1 cellular context compared by ENCODE assay signal in the genomic region with DNA sequence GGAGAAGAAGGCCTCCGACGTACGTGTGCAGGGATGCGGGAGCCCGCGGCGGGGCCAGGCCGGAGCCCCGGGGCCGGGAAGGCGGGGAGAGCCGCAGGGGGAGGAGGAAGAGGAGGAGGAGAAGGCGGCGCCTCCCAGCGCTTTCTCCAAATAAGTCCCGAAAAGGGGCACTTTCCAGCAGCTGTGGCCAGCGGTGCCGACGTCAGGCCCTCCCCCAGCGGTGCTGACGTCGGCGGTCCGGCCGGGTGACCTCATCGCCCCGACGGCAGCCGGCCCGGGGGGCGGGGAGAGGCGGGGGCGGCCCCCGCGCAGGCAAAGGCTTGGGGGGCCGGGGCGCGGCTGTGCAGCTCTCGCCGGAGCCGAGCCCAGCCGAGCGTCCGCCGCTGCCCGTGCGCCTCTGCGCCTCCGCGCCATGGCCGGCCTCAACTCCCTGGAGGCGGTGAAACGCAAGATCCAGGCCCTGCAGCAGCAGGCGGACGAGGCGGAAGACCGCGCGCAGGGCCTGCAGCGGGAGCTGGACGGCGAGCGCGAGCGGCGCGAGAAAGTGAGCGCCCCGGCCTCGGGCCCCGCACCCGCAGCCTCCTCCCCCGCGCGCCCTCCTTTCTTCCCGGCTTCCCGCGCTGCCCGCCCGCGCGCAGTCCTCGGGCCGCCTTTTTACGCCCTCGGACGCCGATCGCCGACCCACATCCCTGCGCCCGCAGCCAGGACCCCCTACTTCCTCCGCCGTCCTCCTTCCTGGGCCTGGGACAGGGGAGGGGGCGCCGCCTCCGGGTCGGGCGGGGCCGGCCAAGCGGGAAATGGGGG.
TF ChIP-seq lines count a peak whose summit lies in the region.

TPM4 (plus strand) TSS at position 342 of the 804 bp plus-strand sequence; CDS start at position 413, 71 bp downstream.

TF ChIP-seq in K562, 482 proteins besides CTCF, POLR2A, EP300 and RAD21 (continued from another document and continues in another):
- no peak for TF ChIP-seq SREBF2 (CRISPR knock-in tag; IDR thresholded peaks at IDR 0.05)
- peak; percentile 91 for TF ChIP-seq CREB1 (IDR thresholded peaks at IDR 0.05)
- TF ChIP-seq CREB1 (CRISPR knock-in tag; IDR thresholded peaks at IDR 0.05) = peak; percentile 87
- peak; percentile 61 for TF ChIP-seq ZNF740 (CRISPR knock-in tag; IDR thresholded peaks at IDR 0.05)
- no peak; a peak in 1 of 4 replicates for TF ChIP-seq ZNF740 (tag; IDR thresholded peaks at IDR 0.05)
- TF ChIP-seq GABPA (tag; conservative IDR thresholded peaks at IDR 0.05; ENCODE audit: low read depth) = peak; percentile 59
- TF ChIP-seq IFI16 (CRISPR knock-in tag; IDR thresholded peaks at IDR 0.05) = no peak
- no peak for TF ChIP-seq ZNF140 (CRISPR knock-in tag; IDR thresholded peaks at IDR 0.05)
- TF ChIP-seq TFAM (CRISPR knock-in tag; conservative IDR thresholded peaks at IDR 0.05) = no peak
- no peak for TF ChIP-seq RFX7 (CRISPR knock-in tag; IDR thresholded peaks at IDR 0.05)
- no peak for TF ChIP-seq TSC22D4 (tag; IDR thresholded peaks at IDR 0.05)
- 0 out of 4 replicates have a peak, but pooled peaks of 1 of the 2 experiments have one; percentile 25 for TF ChIP-seq SIN3A (IDR thresholded peaks at IDR 0.05; ENCODE audit: borderline replicate concordance in 2 of 2, control insufficient read depth in 1 of 2, low read depth in 2 of 2, low read length in 2 of 2)
- TF ChIP-seq ZNF395 (CRISPR knock-in tag; IDR thresholded peaks at IDR 0.05) = peak; percentile 74; the same call in 1 of the 2 replicates
- TF ChIP-seq, protein P1, sequence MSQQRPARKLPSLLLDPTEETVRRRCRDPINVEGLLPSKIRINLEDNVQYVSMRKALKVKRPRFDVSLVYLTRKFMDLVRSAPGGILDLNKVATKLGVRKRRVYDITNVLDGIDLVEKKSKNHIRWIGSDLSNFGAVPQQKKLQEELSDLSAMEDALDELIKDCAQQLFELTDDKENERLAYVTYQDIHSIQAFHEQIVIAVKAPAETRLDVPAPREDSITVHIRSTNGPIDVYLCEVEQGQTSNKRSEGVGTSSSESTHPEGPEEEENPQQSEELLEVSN (IDR thresholded peaks at IDR 0.05; ENCODE audit: borderline replicate concordance in 1 of 2, extremely low read depth in 1 of 2, insufficient read depth in 1 of 2, insufficient read length in 1 of 2, low read depth in 1 of 2, low read length in 1 of 2, poor library complexity in 1 of 2, severe bottlenecking in 1 of 2) = peak; percentile 47 to 93
- TF ChIP-seq SRSF9 (IDR thresholded peaks at IDR 0.05; ENCODE audit: borderline replicate concordance, low read depth, low read length) = no peak
- TF ChIP-seq ZNF696 (CRISPR knock-in tag; conservative IDR thresholded peaks at IDR 0.05) = no peak
- TF ChIP-seq SPI1 (IDR thresholded peaks at IDR 0.05; ENCODE audit: borderline replicate concordance, low read depth, low read length) = 0 out of 2 replicates have a peak, but pooled peaks have one; percentile 5
- no peak for TF ChIP-seq NFATC3 (IDR thresholded peaks at IDR 0.05)
- no peak for TF ChIP-seq KLF1 (tag; IDR thresholded peaks at IDR 0.05)
- TF ChIP-seq, protein P2, sequence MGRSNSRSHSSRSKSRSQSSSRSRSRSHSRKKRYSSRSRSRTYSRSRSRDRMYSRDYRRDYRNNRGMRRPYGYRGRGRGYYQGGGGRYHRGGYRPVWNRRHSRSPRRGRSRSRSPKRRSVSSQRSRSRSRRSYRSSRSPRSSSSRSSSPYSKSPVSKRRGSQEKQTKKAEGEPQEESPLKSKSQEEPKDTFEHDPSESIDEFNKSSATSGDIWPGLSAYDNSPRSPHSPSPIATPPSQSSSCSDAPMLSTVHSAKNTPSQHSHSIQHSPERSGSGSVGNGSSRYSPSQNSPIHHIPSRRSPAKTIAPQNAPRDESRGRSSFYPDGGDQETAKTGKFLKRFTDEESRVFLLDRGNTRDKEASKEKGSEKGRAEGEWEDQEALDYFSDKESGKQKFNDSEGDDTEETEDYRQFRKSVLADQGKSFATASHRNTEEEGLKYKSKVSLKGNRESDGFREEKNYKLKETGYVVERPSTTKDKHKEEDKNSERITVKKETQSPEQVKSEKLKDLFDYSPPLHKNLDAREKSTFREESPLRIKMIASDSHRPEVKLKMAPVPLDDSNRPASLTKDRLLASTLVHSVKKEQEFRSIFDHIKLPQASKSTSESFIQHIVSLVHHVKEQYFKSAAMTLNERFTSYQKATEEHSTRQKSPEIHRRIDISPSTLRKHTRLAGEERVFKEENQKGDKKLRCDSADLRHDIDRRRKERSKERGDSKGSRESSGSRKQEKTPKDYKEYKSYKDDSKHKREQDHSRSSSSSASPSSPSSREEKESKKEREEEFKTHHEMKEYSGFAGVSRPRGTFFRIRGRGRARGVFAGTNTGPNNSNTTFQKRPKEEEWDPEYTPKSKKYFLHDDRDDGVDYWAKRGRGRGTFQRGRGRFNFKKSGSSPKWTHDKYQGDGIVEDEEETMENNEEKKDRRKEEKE (IDR thresholded peaks at IDR 0.05; ENCODE audit: borderline replicate concordance in 1 of 2, control insufficient read depth in 1 of 2, low read depth in 2 of 2, low read length in 1 of 2) = no peak
- TF ChIP-seq ZNF77 (CRISPR knock-in tag; IDR thresholded peaks at IDR 0.05) = no peak
- TF ChIP-seq NR3C1 (CRISPR knock-in tag; IDR thresholded peaks at IDR 0.05) = 0 out of 2 replicates have a peak, but pooled peaks have one; percentile 40
- TF ChIP-seq TEAD2 (tag; IDR thresholded peaks at IDR 0.05) = no peak
- TF ChIP-seq MAFK (IDR thresholded peaks at IDR 0.05; ENCODE audit: low read length) = peak; percentile 39; the same call in 1 of the 2 replicates
- TF ChIP-seq SRF (CRISPR knock-in tag; IDR thresholded peaks at IDR 0.05) = peak; percentile 89 to 98; a peak in 3 of 4 replicates
- TF ChIP-seq, protein P3, sequence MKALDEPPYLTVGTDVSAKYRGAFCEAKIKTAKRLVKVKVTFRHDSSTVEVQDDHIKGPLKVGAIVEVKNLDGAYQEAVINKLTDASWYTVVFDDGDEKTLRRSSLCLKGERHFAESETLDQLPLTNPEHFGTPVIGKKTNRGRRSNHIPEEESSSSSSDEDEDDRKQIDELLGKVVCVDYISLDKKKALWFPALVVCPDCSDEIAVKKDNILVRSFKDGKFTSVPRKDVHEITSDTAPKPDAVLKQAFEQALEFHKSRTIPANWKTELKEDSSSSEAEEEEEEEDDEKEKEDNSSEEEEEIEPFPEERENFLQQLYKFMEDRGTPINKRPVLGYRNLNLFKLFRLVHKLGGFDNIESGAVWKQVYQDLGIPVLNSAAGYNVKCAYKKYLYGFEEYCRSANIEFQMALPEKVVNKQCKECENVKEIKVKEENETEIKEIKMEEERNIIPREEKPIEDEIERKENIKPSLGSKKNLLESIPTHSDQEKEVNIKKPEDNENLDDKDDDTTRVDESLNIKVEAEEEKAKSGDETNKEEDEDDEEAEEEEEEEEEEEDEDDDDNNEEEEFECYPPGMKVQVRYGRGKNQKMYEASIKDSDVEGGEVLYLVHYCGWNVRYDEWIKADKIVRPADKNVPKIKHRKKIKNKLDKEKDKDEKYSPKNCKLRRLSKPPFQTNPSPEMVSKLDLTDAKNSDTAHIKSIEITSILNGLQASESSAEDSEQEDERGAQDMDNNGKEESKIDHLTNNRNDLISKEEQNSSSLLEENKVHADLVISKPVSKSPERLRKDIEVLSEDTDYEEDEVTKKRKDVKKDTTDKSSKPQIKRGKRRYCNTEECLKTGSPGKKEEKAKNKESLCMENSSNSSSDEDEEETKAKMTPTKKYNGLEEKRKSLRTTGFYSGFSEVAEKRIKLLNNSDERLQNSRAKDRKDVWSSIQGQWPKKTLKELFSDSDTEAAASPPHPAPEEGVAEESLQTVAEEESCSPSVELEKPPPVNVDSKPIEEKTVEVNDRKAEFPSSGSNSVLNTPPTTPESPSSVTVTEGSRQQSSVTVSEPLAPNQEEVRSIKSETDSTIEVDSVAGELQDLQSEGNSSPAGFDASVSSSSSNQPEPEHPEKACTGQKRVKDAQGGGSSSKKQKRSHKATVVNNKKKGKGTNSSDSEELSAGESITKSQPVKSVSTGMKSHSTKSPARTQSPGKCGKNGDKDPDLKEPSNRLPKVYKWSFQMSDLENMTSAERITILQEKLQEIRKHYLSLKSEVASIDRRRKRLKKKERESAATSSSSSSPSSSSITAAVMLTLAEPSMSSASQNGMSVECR (CRISPR knock-in tag; IDR thresholded peaks at IDR 0.05) = peak; percentile 54
- no peak; the same call in 1 of the 2 replicates for TF ChIP-seq SP1 (CRISPR knock-in tag; IDR thresholded peaks at IDR 0.05)
- TF ChIP-seq ZNF217 (CRISPR knock-in tag; IDR thresholded peaks at IDR 0.05) = no peak
- TF ChIP-seq ATF3 (IDR thresholded peaks at IDR 0.05) = peak; percentile 90
- TF ChIP-seq ATF3 (CRISPR knock-in tag; conservative IDR thresholded peaks at IDR 0.05) = no peak
- TF ChIP-seq ZNF639 (CRISPR knock-in tag; conservative IDR thresholded peaks at IDR 0.05 in 1 of 2, IDR thresholded peaks at IDR 0.05 in 1 of 2) = peak in 1 of 2 experiments; percentile 67; a peak in 1 of 4 replicates
- TF ChIP-seq SMAD4 (CRISPR knock-in tag; conservative IDR thresholded peaks at IDR 0.05) = peak; percentile 76
- peak; percentile 78; the same call in 1 of the 2 replicates for TF ChIP-seq PHF8 (IDR thresholded peaks at IDR 0.05; ENCODE audit: borderline replicate concordance, low read length)
- no peak for TF ChIP-seq ZNF239 (CRISPR knock-in tag; IDR thresholded peaks at IDR 0.05)
- peak; percentile 94 for TF ChIP-seq ZNF175 (CRISPR knock-in tag; IDR thresholded peaks at IDR 0.05; ENCODE audit: low read depth)
- TF ChIP-seq ZNF197 (CRISPR knock-in tag; IDR thresholded peaks at IDR 0.05; ENCODE audit: low read depth) = peak; percentile 58; the same call in 1 of the 2 replicates
- 0 out of 2 replicates have a peak, but pooled peaks have one; percentile 11 for TF ChIP-seq NCOR1 (IDR thresholded peaks at IDR 0.05)
- TF ChIP-seq, protein P4, sequence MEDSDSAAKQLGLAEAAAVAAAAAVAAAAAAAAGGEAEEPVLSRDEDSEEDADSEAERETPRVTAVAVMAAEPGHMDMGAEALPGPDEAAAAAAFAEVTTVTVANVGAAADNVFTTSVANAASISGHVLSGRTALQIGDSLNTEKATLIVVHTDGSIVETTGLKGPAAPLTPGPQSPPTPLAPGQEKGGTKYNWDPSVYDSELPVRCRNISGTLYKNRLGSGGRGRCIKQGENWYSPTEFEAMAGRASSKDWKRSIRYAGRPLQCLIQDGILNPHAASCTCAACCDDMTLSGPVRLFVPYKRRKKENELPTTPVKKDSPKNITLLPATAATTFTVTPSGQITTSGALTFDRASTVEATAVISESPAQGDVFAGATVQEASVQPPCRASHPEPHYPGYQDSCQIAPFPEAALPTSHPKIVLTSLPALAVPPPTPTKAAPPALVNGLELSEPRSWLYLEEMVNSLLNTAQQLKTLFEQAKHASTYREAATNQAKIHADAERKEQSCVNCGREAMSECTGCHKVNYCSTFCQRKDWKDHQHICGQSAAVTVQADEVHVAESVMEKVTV (CRISPR knock-in tag; IDR thresholded peaks at IDR 0.05) = no peak
- peak; percentile 92 for TF ChIP-seq CHD1 (IDR thresholded peaks at IDR 0.05; ENCODE audit: low read length)
- no peak for TF ChIP-seq SMARCB1 (IDR thresholded peaks at IDR 0.05; ENCODE audit: insufficient read length, low read depth)
- 0 out of 2 replicates have a peak, but pooled peaks have one; percentile 27 for TF ChIP-seq ZNF584 (CRISPR knock-in tag; IDR thresholded peaks at IDR 0.05; ENCODE audit: low read depth)
- no peak for TF ChIP-seq CSDE1 (IDR thresholded peaks at IDR 0.05)
- TF ChIP-seq MBD2 (IDR thresholded peaks at IDR 0.05; ENCODE audit: borderline replicate concordance, low read depth) = peak; percentile 18; the same call in 1 of the 2 replicates
- TF ChIP-seq NRF1 (conservative IDR thresholded peaks at IDR 0.05 in 1 of 2, IDR thresholded peaks at IDR 0.05 in 1 of 2) = peak; percentile 74 to 79; a peak in 3 of 4 replicates
- TF ChIP-seq VEZF1 (CRISPR knock-in tag; IDR thresholded peaks at IDR 0.05) = peak; percentile 99
